Comparison of ENCODE assay signal across 8 cellular contexts in genomic region chr11:71342951-71343827, GRCh38.
A peak's percentile ranks its signal among the peaks of the same experiment; 100 is the strongest.
DNase-seq lines count a peak whose midpoint lies in the region; ATAC-seq and TF ChIP-seq lines count a peak whose summit lies in the region.

No MANE protein-coding gene starts in this region.

- H3K4me3 Mint-ChIP-seq in chondrocyte (ENCODE audit: unreplicated experiment) (no peak overlapping the region), neural progenitor cell (no peak overlapping the region)

- no peak for ATAC-seq in left ventricle myocardium superior

- intact Hi-C loops in left ventricle myocardium inferior (cut with micrococcal nuclease) (no loop called here), left ventricle myocardium superior (cut with micrococcal nuclease) (no loop called here)

- DNase-seq in left ventricle myocardium inferior (no peak), left ventricle myocardium superior (no peak), NCI-H510A treated with DMSO at 0.1 percent for 48 hours (lab: John Stamatoyannopoulos, UW) (peak; percentile 61), chondrocyte (ENCODE audit: low spot score) (no peak), neural progenitor cell (ENCODE audit: low spot score) (peak; percentile 72), T-helper 1 cell (no peak)
- no peak for DNase-seq in stimulated activated naive CD4-positive, alpha-beta T cell treated with Interleukin-2 at 50 U/mL for 16 hours (lab: John Stamatoyannopoulos, UW)
- no peak for DNase-seq in central memory CD4-positive, alpha-beta T cell

- H3K4me2 ChIP-seq in neural progenitor cell = no peak overlapping the region

- peak; percentile 45 for TF ChIP-seq CTCF in left ventricle myocardium inferior (IDR thresholded peaks at IDR 0.05; ENCODE audit: borderline replicate concordance)
- TF ChIP-seq CTCF in chondrocyte (IDR thresholded peaks at IDR 0.05) = peak; percentile 78
- peak; percentile 72 for TF ChIP-seq CTCF in neural progenitor cell (IDR thresholded peaks at IDR 0.05)

- H3K27me3 Mint-ChIP-seq in chondrocyte (ENCODE audit: low read depth) = peaks cover 82% of the 10 kb centered on the region
- H3K27me3 Mint-ChIP-seq in neural progenitor cell (ENCODE audit: insufficient read depth, low read depth) = peaks cover 9% of the 10 kb centered on the region

- H3K27ac Mint-ChIP-seq in chondrocyte (ENCODE audit: unreplicated experiment) = no peak overlapping the region
- H3K27ac Mint-ChIP-seq in neural progenitor cell = no peak overlapping the region

- H3K9me3 ChIP-seq in left ventricle myocardium inferior (replicated peaks) (no peaks in the 10 kb centered on the region), neural progenitor cell (ENCODE audit: low read depth) (no peaks in the 10 kb centered on the region)

- H3K36me3 ChIP-seq in left ventricle myocardium inferior (no peaks in the 10 kb centered on the region), neural progenitor cell (no peaks in the 10 kb centered on the region)

- H3K27me3 ChIP-seq in left ventricle myocardium inferior (ENCODE audit: low read depth) (peaks cover 98% of the 10 kb centered on the region), neural progenitor cell (no peaks in the 10 kb centered on the region)

- H3K27ac ChIP-seq in left ventricle myocardium inferior (replicated peaks) (no peak overlapping the region), neural progenitor cell (no peak overlapping the region)

- no peaks in the 10 kb centered on the region for H3K79me2 ChIP-seq in neural progenitor cell (ENCODE audit: low read depth)

- H3F3A ChIP-seq in neural progenitor cell (ENCODE audit: low read depth) = no peaks in the 10 kb centered on the region

- no peak overlapping the region for H3K9ac ChIP-seq in neural progenitor cell

- H3K9me3 Mint-ChIP-seq in chondrocyte (ENCODE audit: low read depth) (no peaks in the 10 kb centered on the region), neural progenitor cell (no peaks in the 10 kb centered on the region)

- H3K4me1 Mint-ChIP-seq in chondrocyte (ENCODE audit: low read depth) (no peaks in the 10 kb centered on the region), neural progenitor cell (peaks cover 2% of the 10 kb centered on the region)

- H3K4me1 ChIP-seq in left ventricle myocardium inferior = no peaks in the 10 kb centered on the region
- H3K4me1 ChIP-seq in neural progenitor cell = no peaks in the 10 kb centered on the region

- H3K4me3 ChIP-seq in left ventricle myocardium inferior = no peak overlapping the region
- H3K4me3 ChIP-seq in neural progenitor cell = no peak overlapping the region

- no peaks in the 10 kb centered on the region for H3K36me3 Mint-ChIP-seq in chondrocyte (ENCODE audit: low read depth)
- H3K36me3 Mint-ChIP-seq in neural progenitor cell = no peaks in the 10 kb centered on the region

- no peak overlapping the region for H2AFZ ChIP-seq in neural progenitor cell (replicated peaks)

- H4K20me1 ChIP-seq in neural progenitor cell (ENCODE audit: low read depth) = no peaks in the 10 kb centered on the region

Comparison
In these comparisons a context has a peak if more than half of its experiments do, and no peak if none do; other contexts are left out.
1. DNase-seq: peak in NCI-H510A treated with DMSO at 0.1 percent for 48 hours (single experiment) and neural progenitor cell (single experiment); none in left ventricle myocardium inferior (single experiment), left ventricle myocardium superior (single experiment), chondrocyte (single experiment), stimulated activated naive CD4-positive, alpha-beta T cell treated with Interleukin-2 at 50 U/mL for 16 hours (single experiment), central memory CD4-positive, alpha-beta T cell (single experiment) and T-helper 1 cell (0 of 5).
2. Peak in every context shown above with its lines, with median percentiles within 50 percentile points of each other: CTCF ChIP-seq.